Comparison of ENCODE assay signal across 15 cellular contexts in the genomic region with DNA sequence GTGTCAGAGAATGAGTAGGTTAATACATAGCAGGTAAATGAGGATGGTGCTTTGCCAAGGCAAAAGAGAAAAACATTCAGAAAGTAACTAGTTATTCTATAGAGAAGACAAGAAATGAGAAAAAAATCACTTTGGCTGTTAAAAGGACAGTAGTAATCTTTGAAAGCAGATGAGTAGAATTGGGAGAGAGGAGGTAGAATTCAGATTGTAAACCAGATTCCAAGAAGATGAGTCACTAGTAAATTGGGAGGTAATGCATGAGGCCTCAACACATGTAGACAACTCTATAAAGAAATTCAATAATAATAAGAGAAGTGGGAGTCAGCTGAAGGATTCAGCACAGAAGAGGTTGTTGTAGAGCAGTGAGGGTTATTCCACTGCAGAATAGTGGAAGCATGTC.
DNase-seq lines count a peak whose midpoint lies in the region; ATAC-seq and TF ChIP-seq lines count a peak whose summit lies in the region.
"Had no signal": no experiment of that assay in that cellular context is flagged by ENCODE, and none has a peak within 500 bp of the region (broad histone marks: within the 10 kb centered on the region; RNA-seq: fewer than 3 reads in every experiment).

No MANE protein-coding gene starts in this region.

- no peaks in the 10 kb centered on the region for H3K27me3 ChIP-seq in GM23248 (replicated peaks; ENCODE audit: insufficient read depth)

- H3K27ac Mint-ChIP-seq in T-cell, result no peak overlapping the region
- H3K27ac Mint-ChIP-seq in stimulated activated naive CD8-positive, alpha-beta T cell treated with anti-CD3 and anti-CD28 coated beads, Interleukin-15, amount 100 ng/mL, for 72 hours, result no peak overlapping the region
- H3K27ac Mint-ChIP-seq: natural killer cell had no signal

- no peak overlapping the region for H3K4me3 Mint-ChIP-seq in T-cell
- no peak overlapping the region for H3K4me3 Mint-ChIP-seq in stimulated activated naive CD8-positive, alpha-beta T cell treated with anti-CD3 and anti-CD28 coated beads, Interleukin-15, amount 100 ng/mL, for 72 hours
- H3K4me3 Mint-ChIP-seq: activated CD8-positive, alpha-beta memory T cell treated with anti-CD3 and anti-CD28 coated beads, Interleukin-2, amount 10 ng/mL, durations not matched to agents 7 days and 5 days; natural killer cell had no signal

- H3K36me3 ChIP-seq in GM23248 (ENCODE audit: low read depth), result peaks cover 8% of the 10 kb centered on the region
- H3K36me3 ChIP-seq: HAP-1 had no signal

- in situ Hi-C loops in GM23248 (cut with MboI), result no loop called here

- no peaks in the 10 kb centered on the region for H3K27me3 Mint-ChIP-seq in T-cell
- H3K27me3 Mint-ChIP-seq in stimulated activated naive CD8-positive, alpha-beta T cell treated with anti-CD3 and anti-CD28 coated beads, Interleukin-15, amount 100 ng/mL, for 72 hours, result no peaks in the 10 kb centered on the region
- H3K27me3 Mint-ChIP-seq: activated CD8-positive, alpha-beta memory T cell treated with anti-CD3 and anti-CD28 coated beads, Interleukin-2, amount 10 ng/mL, durations not matched to agents 7 days and 5 days had no signal

- H3F3A ChIP-seq in GM23248 (ENCODE audit: insufficient read depth), result peaks cover 55% of the 10 kb centered on the region

- H3K4me1 ChIP-seq in GM23248 (ENCODE audit: insufficient read depth), result peaks cover 47% of the 10 kb centered on the region

- no peak overlapping the region for H3K9ac ChIP-seq in GM23248

- H3K4me2 ChIP-seq in GM23248 (ENCODE audit: unreplicated experiment), result peak overlapping the region; percentile 66

- H3K79me2 ChIP-seq in GM23248 (ENCODE audit: insufficient read depth), result peaks cover 100% of the 10 kb centered on the region

- 0 out of 2 replicates have a peak, but pooled peaks cover 2% of the 10 kb centered on the region for H4K20me1 ChIP-seq in GM23248 (ENCODE audit: insufficient read depth)

- ATAC-seq in SK-N-SH treated with all-trans-retinoic acid at 6 μM for 48 hours, result peak; percentile 52
- ATAC-seq in T-cell (replicated peaks in 1 of 4), result no peak
- ATAC-seq in stimulated activated naive CD8-positive, alpha-beta T cell treated with anti-CD3 and anti-CD28 coated beads, Interleukin-15, amount 100 ng/mL, for 72 hours, result no peak
- ATAC-seq in GM19023 (IDR thresholded peaks at IDR 0.05; ENCODE audit: unreplicated experiment), result no peak
- ATAC-seq: natural killer cell had no signal

- POLR2A ChIA-PET in T-cell (lab: Charles Lee), result no interaction called here

- H3K9me3 ChIP-seq in GM23248 (ENCODE audit: low read depth), result no peaks in the 10 kb centered on the region
- H3K9me3 ChIP-seq: HAP-1 had no signal

- CTCF ChIA-PET in T-cell (lab: Charles Lee), result no interaction called here

- peak overlapping the region; percentile 41 for H3K27ac ChIP-seq in GM23248

- peaks cover 32 to 50% (median 48%) of the 10 kb centered on the region in 3 donors for H3K4me1 Mint-ChIP-seq in T-cell
- peaks cover 33% of the 10 kb centered on the region for H3K4me1 Mint-ChIP-seq in stimulated activated naive CD8-positive, alpha-beta T cell treated with anti-CD3 and anti-CD28 coated beads, Interleukin-15, amount 100 ng/mL, for 72 hours

- no peak overlapping the region; the same call in none of the 2 replicates for H3K4me3 ChIP-seq in GM23248
- H3K4me3 ChIP-seq: HAP-1 had no signal

- no peak overlapping the region for H2AFZ ChIP-seq in GM23248

- H3K9me2 ChIP-seq in GM23248 (ENCODE audit: insufficient read depth), result no peaks in the 10 kb centered on the region

- DNase-seq in A172 (ENCODE audit: low spot score) (peak; percentile 36), GM23248 (peak; percentile 30), iris pigment epithelial cell (ENCODE audit: low read depth) (peak; percentile 31), NCI-H1417 treated with DMSO at 0.1 percent for 48 hours (lab: John Stamatoyannopoulos, UW) (no peak), T-cell (no peak)
- no peak for DNase-seq in stimulated activated naive CD8-positive, alpha-beta T cell treated with anti-CD3 and anti-CD28 coated beads, Interleukin-15, amount 100 ng/mL, for 72 hours
- DNase-seq: activated CD4-positive, CD25-positive, alpha-beta regulatory T cell; activated CD8-positive, alpha-beta memory T cell treated with anti-CD3 and anti-CD28 coated beads, Interleukin-2, amount 10 ng/mL, durations not matched to agents 7 days and 5 days; activated gamma-delta T cell treated with Interleukin-2 at 50 U/mL for 16 hours; natural killer cell; NCI-H2107; NCI-H69 had no signal

- H3K36me3 Mint-ChIP-seq in T-cell, result peaks cover 30% of the 10 kb centered on the region
- H3K36me3 Mint-ChIP-seq: natural killer cell had no signal

- H3K9me3 Mint-ChIP-seq in T-cell, result no peaks in the 10 kb centered on the region
- no peaks in the 10 kb centered on the region for H3K9me3 Mint-ChIP-seq in stimulated activated naive CD8-positive, alpha-beta T cell treated with anti-CD3 and anti-CD28 coated beads, Interleukin-15, amount 100 ng/mL, for 72 hours
- H3K9me3 Mint-ChIP-seq: natural killer cell had no signal

TF ChIP-seq in SK-N-SH treated with all-trans-retinoic acid at 6 μM for 48 hours, 23 proteins besides CTCF, POLR2A, EP300 and RAD21:
- TF ChIP-seq, protein P1, sequence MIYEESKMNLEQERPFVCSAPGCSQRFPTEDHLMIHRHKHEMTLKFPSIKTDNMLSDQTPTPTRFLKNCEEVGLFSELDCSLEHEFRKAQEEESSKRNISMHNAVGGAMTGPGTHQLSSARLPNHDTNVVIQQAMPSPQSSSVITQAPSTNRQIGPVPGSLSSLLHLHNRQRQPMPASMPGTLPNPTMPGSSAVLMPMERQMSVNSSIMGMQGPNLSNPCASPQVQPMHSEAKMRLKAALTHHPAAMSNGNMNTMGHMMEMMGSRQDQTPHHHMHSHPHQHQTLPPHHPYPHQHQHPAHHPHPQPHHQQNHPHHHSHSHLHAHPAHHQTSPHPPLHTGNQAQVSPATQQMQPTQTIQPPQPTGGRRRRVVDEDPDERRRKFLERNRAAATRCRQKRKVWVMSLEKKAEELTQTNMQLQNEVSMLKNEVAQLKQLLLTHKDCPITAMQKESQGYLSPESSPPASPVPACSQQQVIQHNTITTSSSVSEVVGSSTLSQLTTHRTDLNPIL (CRISPR knock-in tag; IDR thresholded peaks at IDR 0.05; ENCODE audit: low read depth), result no peak
- no peak for TF ChIP-seq ESRRG (CRISPR knock-in tag; IDR thresholded peaks at IDR 0.05)
- no peak for TF ChIP-seq GLIS3 (CRISPR knock-in tag; IDR thresholded peaks at IDR 0.05)
- TF ChIP-seq ZNF70 (CRISPR knock-in tag; IDR thresholded peaks at IDR 0.05), result no peak
- TF ChIP-seq SNAI2 (CRISPR knock-in tag; IDR thresholded peaks at IDR 0.05), result no peak
- no peak for TF ChIP-seq ZFP30 (CRISPR knock-in tag; IDR thresholded peaks at IDR 0.05)
- TF ChIP-seq PPARA (CRISPR knock-in tag; IDR thresholded peaks at IDR 0.05; ENCODE audit: borderline replicate concordance), result no peak
- no peak for TF ChIP-seq TOX (CRISPR knock-in tag; IDR thresholded peaks at IDR 0.05; ENCODE audit: borderline replicate concordance)
- no peak for TF ChIP-seq RARB (CRISPR knock-in tag; IDR thresholded peaks at IDR 0.05)
- no peak for TF ChIP-seq ZNF8 (CRISPR knock-in tag; IDR thresholded peaks at IDR 0.05)
- no peak for TF ChIP-seq ARNTL (CRISPR knock-in tag; IDR thresholded peaks at IDR 0.05; ENCODE audit: borderline replicate concordance, low read depth)
- TF ChIP-seq, protein P2, sequence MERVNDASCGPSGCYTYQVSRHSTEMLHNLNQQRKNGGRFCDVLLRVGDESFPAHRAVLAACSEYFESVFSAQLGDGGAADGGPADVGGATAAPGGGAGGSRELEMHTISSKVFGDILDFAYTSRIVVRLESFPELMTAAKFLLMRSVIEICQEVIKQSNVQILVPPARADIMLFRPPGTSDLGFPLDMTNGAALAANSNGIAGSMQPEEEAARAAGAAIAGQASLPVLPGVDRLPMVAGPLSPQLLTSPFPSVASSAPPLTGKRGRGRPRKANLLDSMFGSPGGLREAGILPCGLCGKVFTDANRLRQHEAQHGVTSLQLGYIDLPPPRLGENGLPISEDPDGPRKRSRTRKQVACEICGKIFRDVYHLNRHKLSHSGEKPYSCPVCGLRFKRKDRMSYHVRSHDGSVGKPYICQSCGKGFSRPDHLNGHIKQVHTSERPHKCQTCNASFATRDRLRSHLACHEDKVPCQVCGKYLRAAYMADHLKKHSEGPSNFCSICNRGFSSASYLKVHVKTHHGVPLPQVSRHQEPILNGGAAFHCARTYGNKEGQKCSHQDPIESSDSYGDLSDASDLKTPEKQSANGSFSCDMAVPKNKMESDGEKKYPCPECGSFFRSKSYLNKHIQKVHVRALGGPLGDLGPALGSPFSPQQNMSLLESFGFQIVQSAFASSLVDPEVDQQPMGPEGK (CRISPR knock-in tag; IDR thresholded peaks at IDR 0.05; ENCODE audit: borderline replicate concordance), result no peak
- TF ChIP-seq, protein P3, sequence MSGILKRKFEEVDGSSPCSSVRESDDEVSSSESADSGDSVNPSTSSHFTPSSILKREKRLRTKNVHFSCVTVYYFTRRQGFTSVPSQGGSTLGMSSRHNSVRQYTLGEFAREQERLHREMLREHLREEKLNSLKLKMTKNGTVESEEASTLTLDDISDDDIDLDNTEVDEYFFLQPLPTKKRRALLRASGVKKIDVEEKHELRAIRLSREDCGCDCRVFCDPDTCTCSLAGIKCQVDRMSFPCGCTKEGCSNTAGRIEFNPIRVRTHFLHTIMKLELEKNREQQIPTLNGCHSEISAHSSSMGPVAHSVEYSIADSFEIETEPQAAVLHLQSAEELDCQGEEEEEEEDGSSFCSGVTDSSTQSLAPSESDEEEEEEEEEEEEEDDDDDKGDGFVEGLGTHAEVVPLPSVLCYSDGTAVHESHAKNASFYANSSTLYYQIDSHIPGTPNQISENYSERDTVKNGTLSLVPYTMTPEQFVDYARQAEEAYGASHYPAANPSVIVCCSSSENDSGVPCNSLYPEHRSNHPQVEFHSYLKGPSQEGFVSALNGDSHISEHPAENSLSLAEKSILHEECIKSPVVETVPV (CRISPR knock-in tag; IDR thresholded peaks at IDR 0.05), result no peak
- no peak for TF ChIP-seq BACH2 (CRISPR knock-in tag; IDR thresholded peaks at IDR 0.05; ENCODE audit: borderline replicate concordance)

Comparison
In these comparisons a context has a peak if more than half of its experiments do, and no peak if none do; other contexts are left out.
1. DNase-seq: peak in A172 (single experiment), GM23248 (single experiment) and iris pigment epithelial cell (single experiment); none in NCI-H1417 treated with DMSO at 0.1 percent for 48 hours (single experiment), T-cell (0 of 34) and stimulated activated naive CD8-positive, alpha-beta T cell treated with anti-CD3 and anti-CD28 coated beads, Interleukin-15, amount 100 ng/mL, for 72 hours (0 of 2).